Comparison of ENCODE assay signal across 8 cellular contexts in genomic region chr22:37486224-37486845, GRCh38. TPM values are rescaled to one million over a fixed set of nuclear protein-coding genes. Genes with fewer than 3 reads are reported as not detected.
DNase-seq lines count a peak whose midpoint lies in the region; TF ChIP-seq lines count a peak whose summit lies in the region.

TSS of gene MFNG (minus strand) at chr22:37486384. CDS start at chr22:37486177, 207 bp downstream.

- peaks cover 22% of the 10 kb centered on the region for H3K4me1 Mint-ChIP-seq in HFFc6 (ENCODE audit: low read depth)
- peaks cover 60% of the 10 kb centered on the region for H3K4me1 Mint-ChIP-seq in activated CD4-positive, alpha-beta memory T cell treated with anti-CD3 and anti-CD28 coated beads for 36 hours (ENCODE audit: low read depth)

- intact Hi-C loops in activated CD4-positive, alpha-beta memory T cell treated with anti-CD3 and anti-CD28 coated beads for 36 hours (cut with micrococcal nuclease) = no loop called here

- peak within 1 kb of the TSS; percentile 36 for H3K4me3 Mint-ChIP-seq in HFFc6
- peak within 1 kb of the TSS; percentile 89 for H3K4me3 Mint-ChIP-seq in activated CD4-positive, alpha-beta memory T cell treated with anti-CD3 and anti-CD28 coated beads for 36 hours

- no peaks in the 10 kb centered on the region for H3K9me3 Mint-ChIP-seq in HFFc6
- H3K9me3 Mint-ChIP-seq in activated CD4-positive, alpha-beta memory T cell treated with anti-CD3 and anti-CD28 coated beads for 36 hours = no peaks in the 10 kb centered on the region

- WGBS in ectodermal cell, 2 experiments = 8 to 10% methylated on average over 24 of the region's 24 CpGs

- TF ChIP-seq CTCF in GM12864 (IDR thresholded peaks at IDR 0.05; ENCODE audit: low read depth, low read length, missing control alignments) (no peak), HFFc6 (IDR thresholded peaks at IDR 0.05) (peak; percentile 31)

- no peak within 1 kb of the TSS for H3K27ac ChIP-seq in ectodermal cell (ENCODE audit: insufficient read depth, low read depth, low read length, poor library complexity, severe bottlenecking)

- CTCF ChIA-PET in activated CD4-positive, alpha-beta memory T cell treated with anti-CD3 and anti-CD28 coated beads for 36 hours (lab: Charles Lee) = interaction anchor here (0.8 to 4.0 kb wide), 11 partner anchors 11 to 287 kb away, joined by 3 to 24 read pairs (median 7); partner anchors contain the start of gene GGA1

- no peaks in the 10 kb centered on the region for H3K36me3 Mint-ChIP-seq in HFFc6 (ENCODE audit: low read depth)
- H3K36me3 Mint-ChIP-seq in activated CD4-positive, alpha-beta memory T cell treated with anti-CD3 and anti-CD28 coated beads for 36 hours = peaks cover 16% of the 10 kb centered on the region

- peaks cover 50% of the 10 kb centered on the region for H3K4me1 ChIP-seq in ectodermal cell (ENCODE audit: control insufficient read depth, insufficient read depth, low read length)

- POLR2A ChIA-PET in activated CD4-positive, alpha-beta memory T cell treated with anti-CD3 and anti-CD28 coated beads for 36 hours (lab: Charles Lee) = interaction anchor here (0.5 to 3.2 kb wide), 6 partner anchors 10 to 81 kb away, joined by 3 to 13 read pairs (median 3); no protein-coding TSS in a partner anchor

- H3K4me3 ChIP-seq in GM12864 (ENCODE audit: low read depth, low read length) (peak within 1 kb of the TSS; percentile 79), ectodermal cell (ENCODE audit: insufficient read depth, low read depth, low read length) (peak within 1 kb of the TSS; percentile 1)

- DNase-seq in GM12864 (ENCODE audit: low read depth) (peak; percentile 18), HFFc6 (peak; percentile 9), NCI-H2196 treated with DMSO at 0.1 percent for 48 hours (lab: John Stamatoyannopoulos, UW; ENCODE audit: unreplicated experiment) (peak; percentile 38), medulla oblongata (ENCODE audit: extremely low spot score) (peak; percentile 72), occipital lobe (lab: John Stamatoyannopoulos, UW) (no peak)
- peak; percentile 87 for DNase-seq in activated CD4-positive, alpha-beta memory T cell treated with anti-CD3 and anti-CD28 coated beads for 36 hours
- peak; percentile 40 for DNase-seq in stimulated activated CD8-positive, alpha-beta memory T cell treated with anti-CD3 and anti-CD28 coated beads, Interleukin-15, amount 100 ng/mL, for 24 hours (ENCODE audit: low read depth)

- H3K27me3 Mint-ChIP-seq in HFFc6 (ENCODE audit: insufficient read depth) = peaks cover 25% of the 10 kb centered on the region
- H3K27me3 Mint-ChIP-seq in activated CD4-positive, alpha-beta memory T cell treated with anti-CD3 and anti-CD28 coated beads for 36 hours = no peaks in the 10 kb centered on the region

- no peaks in the 10 kb centered on the region for H3K27me3 ChIP-seq in ectodermal cell (ENCODE audit: control insufficient read depth, insufficient read depth, low read length, poor library complexity, severe bottlenecking)

- no peak within 1 kb of the TSS for H3K27ac Mint-ChIP-seq in HFFc6
- peak within 1 kb of the TSS; percentile 92 for H3K27ac Mint-ChIP-seq in activated CD4-positive, alpha-beta memory T cell treated with anti-CD3 and anti-CD28 coated beads for 36 hours

- H3K36me3 ChIP-seq in ectodermal cell (ENCODE audit: control insufficient read depth, insufficient read depth, low read length) = no peaks in the 10 kb centered on the region

- no peaks in the 10 kb centered on the region for H3K9me3 ChIP-seq in ectodermal cell (ENCODE audit: control insufficient read depth, low read length)

RNA-seq across cellular contexts. Expression of gene MFNG, which starts in this region (rescaled TPM):
- total RNA-seq in HFFc6 (2021; fragmentation: NEBNext Ultra II Directional; extraction: Animal tissue kit (Norgen Biotek cat#: 25700)) = not detected
- total RNA-seq in activated CD4-positive, alpha-beta memory T cell treated with anti-CD3 and anti-CD28 coated beads for 36 hours = 100 to 1,000 TPM; 101 to 106 TPM
- 7.6 TPM for polyA plus RNA-seq in ectodermal cell (2013, experiment 1 of 4)
- polyA plus RNA-seq in ectodermal cell (2013, experiment 2 of 4) = 8.3 TPM
- polyA plus RNA-seq in ectodermal cell (2013, experiment 3 of 4) = 8.0 TPM
- polyA plus RNA-seq in ectodermal cell (2013, experiment 4 of 4) = 12.5 TPM
- 3.9 TPM for total RNA-seq in occipital lobe

Comparison
In these comparisons a context has a peak if more than half of its experiments do, and no peak if none do; other contexts are left out.
1. RNA of gene MFNG (total RNA-seq): 101 to 106 TPM in activated CD4-positive, alpha-beta memory T cell treated with anti-CD3 and anti-CD28 coated beads for 36 hours; 3.9 TPM in occipital lobe (single experiment) and not detected in HFFc6; every median in the first group is over 10 times any median in the second.
2. Peak in DNase-seq in HFFc6; RNA of the gene not detected or under 1 TPM.